9 cellular contexts compared by ENCODE assay signal in the genomic region with DNA sequence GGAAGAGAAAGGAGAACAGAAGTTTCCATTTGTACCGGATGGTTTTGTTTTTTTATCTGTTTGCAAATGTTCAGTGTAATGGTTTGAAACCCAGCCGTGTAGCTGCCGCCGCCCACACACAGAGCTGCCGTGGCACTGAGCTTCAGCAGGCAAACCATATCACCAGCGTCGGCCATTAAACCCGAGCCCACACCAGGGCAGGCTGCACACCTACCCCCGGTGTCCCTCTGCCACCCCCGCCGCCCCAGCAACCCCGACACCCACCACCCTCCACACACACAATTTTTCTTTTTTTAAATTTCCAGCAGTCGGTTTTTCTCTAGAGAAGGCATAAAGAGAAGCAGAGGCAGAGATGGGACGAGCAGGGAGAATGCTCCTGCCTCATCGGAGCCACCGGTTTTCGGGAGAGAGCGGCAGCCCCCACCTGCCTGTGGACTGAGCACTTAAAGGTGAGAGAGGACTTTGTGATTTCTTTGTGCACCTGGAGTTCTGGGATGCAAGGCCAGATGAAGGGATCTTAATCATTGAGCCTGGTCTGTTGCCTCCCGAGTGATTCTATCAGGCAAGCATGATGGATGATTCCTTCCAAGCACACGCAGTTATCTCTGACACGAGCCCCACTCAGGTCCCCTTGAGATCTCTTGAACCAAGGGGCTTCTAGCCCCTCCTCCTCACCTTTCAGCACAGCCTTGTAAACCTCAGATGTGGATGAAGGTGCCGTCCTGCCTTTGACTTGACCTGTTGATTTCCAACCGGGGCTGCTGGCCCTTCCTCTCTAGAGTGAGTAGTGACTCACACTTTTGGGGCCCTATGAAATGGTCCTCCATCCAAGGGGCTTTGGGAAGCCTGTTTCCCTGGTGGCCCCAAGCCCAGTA. TPM values are rescaled to one million over a fixed set of nuclear protein-coding genes. Genes with fewer than 3 reads are reported as not detected.
DNase-seq lines count a peak whose midpoint lies in the region; ATAC-seq and TF ChIP-seq lines count a peak whose summit lies in the region.
"Had no signal": no experiment of that assay in that cellular context is flagged by ENCODE, and none has a peak within 500 bp of the region (broad histone marks: within the 10 kb centered on the region; RNA-seq: fewer than 3 reads in every experiment).

No MANE protein-coding gene starts in this region.

- H3K9me3 Mint-ChIP-seq in activated CD4-positive, alpha-beta memory T cell treated with anti-CD3 and anti-CD28 coated beads for 36 hours: peaks cover 2% of the 10 kb centered on the region

- no peaks in the 10 kb centered on the region for H3K27me3 Mint-ChIP-seq in activated CD4-positive, alpha-beta memory T cell treated with anti-CD3 and anti-CD28 coated beads for 36 hours

- no peaks in the 10 kb centered on the region for H3K4me1 ChIP-seq in colonic mucosa
- H3K4me1 ChIP-seq in urinary bladder (ENCODE audit: insufficient read depth): no peaks in the 10 kb centered on the region

- H3K27ac ChIP-seq in colonic mucosa: peak overlapping the region; percentile 3
- no peak overlapping the region for H3K27ac ChIP-seq in urinary bladder (ENCODE audit: low read depth)

- no peaks in the 10 kb centered on the region for H3K36me3 ChIP-seq in colonic mucosa
- no peaks in the 10 kb centered on the region for H3K36me3 ChIP-seq in urinary bladder (ENCODE audit: insufficient read depth)

- peak overlapping the region in 1 of 2 donors; percentile 17 for H3K9ac ChIP-seq in colonic mucosa (ENCODE audit: low read depth in 2 of 2, low read length in 2 of 2)

- H3K4me3 ChIP-seq in colonic mucosa (peak overlapping the region; percentile 3), urinary bladder (ENCODE audit: low read depth, low read length) (peak overlapping the region; percentile 5)

- ATAC-seq in GM18517 (IDR thresholded peaks at IDR 0.05; ENCODE audit: unreplicated experiment): no peak

- H3K9me3 ChIP-seq in colonic mucosa: no peaks in the 10 kb centered on the region

- peaks cover 16% of the 10 kb centered on the region for H3K36me3 Mint-ChIP-seq in activated CD4-positive, alpha-beta memory T cell treated with anti-CD3 and anti-CD28 coated beads for 36 hours

- intact Hi-C loops in activated CD4-positive, alpha-beta memory T cell treated with anti-CD3 and anti-CD28 coated beads for 36 hours (cut with micrococcal nuclease): loop anchor here (1.0 to 5.0 kb wide), 3 partner anchors 20 to 254 kb away; no protein-coding TSS in a partner anchor
- intact Hi-C loops in colonic mucosa (cut with DNase I): no loop called here

- no peaks in the 10 kb centered on the region for H3K27me3 ChIP-seq in colonic mucosa

- peaks cover 65% of the 10 kb centered on the region for H3K4me1 Mint-ChIP-seq in activated CD4-positive, alpha-beta memory T cell treated with anti-CD3 and anti-CD28 coated beads for 36 hours (ENCODE audit: low read depth)

- H3K27ac Mint-ChIP-seq in activated CD4-positive, alpha-beta memory T cell treated with anti-CD3 and anti-CD28 coated beads for 36 hours: peak overlapping the region; percentile 97

- H3K4me3 Mint-ChIP-seq in activated CD4-positive, alpha-beta memory T cell treated with anti-CD3 and anti-CD28 coated beads for 36 hours: peak overlapping the region; percentile 97

- DNase-seq in activated CD4-positive, alpha-beta memory T cell treated with anti-CD3 and anti-CD28 coated beads for 36 hours: peak; percentile 86
- DNase-seq in colonic mucosa (no peak), NCI-H2029 (lab: John Stamatoyannopoulos, UW) (no peak), NCI-H1417 treated with DMSO at 0.1 percent for 48 hours (lab: John Stamatoyannopoulos, UW) (no peak)
- peak; percentile 88 for DNase-seq in stimulated activated CD4-positive, alpha-beta T cell treated with anti-CD3 and anti-CD28 coated beads, Interleukin-15, amount 100 ng/mL, for 24 hours
- DNase-seq: IMR-90 had no signal

- TF ChIP-seq CTCF in colonic mucosa (IDR thresholded peaks at IDR 0.05): no peak

- WGBS in urinary bladder: 68% methylated on average over 23 of the region's 23 CpGs

- CTCF ChIA-PET in activated CD4-positive, alpha-beta memory T cell treated with anti-CD3 and anti-CD28 coated beads for 36 hours (lab: Charles Lee): interaction anchor here (0.7 to 4.4 kb wide), 10 partner anchors 13 to 107 kb away, joined by 3 to 27 read pairs (median 6); partner anchors contain the start of gene ZNF831

- POLR2A ChIA-PET in activated CD4-positive, alpha-beta memory T cell treated with anti-CD3 and anti-CD28 coated beads for 36 hours (lab: Charles Lee): interaction anchor here (1.4 to 8.7 kb wide), 7 partner anchors 12 to 114 kb away, joined by 4 to 97 read pairs (median 7); partner anchors contain the start of genes ATP5F1E and ZNF831

RNA-seq across cellular contexts. Expression of gene ZNF831, which starts 17.5 kb away (rescaled TPM):
- 1 to 10 TPM; 7.6 to 9.4 TPM for total RNA-seq in activated CD4-positive, alpha-beta memory T cell treated with anti-CD3 and anti-CD28 coated beads for 36 hours
- total RNA-seq in colonic mucosa (under 1 TPM; 0.20 to 0.27 TPM), urinary bladder (0.69 TPM)
- 0.18 TPM for polyA plus RNA-seq in urinary bladder
- total RNA-seq: H4, IMR-90 had no signal
- polyA plus RNA-seq: IMR-90 had no signal

Comparison
In these comparisons a context has a peak if more than half of its experiments do, and no peak if none do; other contexts are left out.
1. DNase-seq: peak in activated CD4-positive, alpha-beta memory T cell treated with anti-CD3 and anti-CD28 coated beads for 36 hours (single experiment) and stimulated activated CD4-positive, alpha-beta T cell treated with anti-CD3 and anti-CD28 coated beads, Interleukin-15, amount 100 ng/mL, for 24 hours (single experiment); none in colonic mucosa (single experiment), NCI-H2029 (single experiment) and NCI-H1417 treated with DMSO at 0.1 percent for 48 hours (single experiment).